10 cellular contexts compared by ENCODE assay signal in the genomic region with DNA sequence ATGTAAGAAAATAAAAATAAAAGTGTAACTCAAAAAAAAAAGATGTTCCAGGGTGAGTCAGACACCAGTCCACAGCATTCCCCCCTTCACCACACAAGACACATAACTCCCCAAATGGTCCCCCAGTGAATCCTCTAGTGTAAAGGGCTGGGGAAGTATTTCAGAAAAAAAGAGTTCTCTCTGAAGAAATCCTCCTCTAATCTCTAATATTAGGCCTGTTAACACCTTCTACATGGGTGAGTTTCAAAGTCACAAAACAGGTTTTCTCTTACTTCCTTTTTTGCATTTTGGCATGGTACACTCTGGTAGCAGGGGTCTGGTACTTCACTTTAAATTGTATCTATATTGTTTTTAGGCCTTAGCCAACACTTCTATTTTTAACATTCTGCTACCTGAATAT. TPM values are rescaled to one million over a fixed set of nuclear protein-coding genes. Genes with fewer than 3 reads are reported as not detected.
A peak's percentile ranks its signal among the peaks of the same experiment; 100 is the strongest.
DNase-seq lines count a peak whose midpoint lies in the region; ATAC-seq, FAIRE-seq and TF ChIP-seq lines count a peak whose summit lies in the region.
"Had no signal": no experiment of that assay in that cellular context is flagged by ENCODE, and none has a peak within 500 bp of the region (broad histone marks: within the 10 kb centered on the region; RNA-seq: fewer than 3 reads in every experiment).

No MANE protein-coding gene starts in this region.

- peaks cover 42% of the 10 kb centered on the region for H3K79me2 ChIP-seq in GM12878 (ENCODE audit: control insufficient read depth, insufficient read depth, low read length)

- H3K27ac ChIP-seq in left ventricle myocardium inferior (replicated peaks) (peak overlapping the region; percentile 64), GM12878 (ENCODE audit: control insufficient read depth, insufficient read depth) (peak overlapping the region; percentile 81), vagina (peak overlapping the region; percentile 24)

- H3K4me1 ChIP-seq in left ventricle myocardium inferior (peaks cover 85% of the 10 kb centered on the region), GM12878 (ENCODE audit: control insufficient read depth, insufficient read depth, low read length) (peaks cover 12% of the 10 kb centered on the region), vagina (peaks cover 74% of the 10 kb centered on the region)

- TF ChIP-seq RAD21 in GM12878 (IDR thresholded peaks at IDR 0.05; ENCODE audit: insufficient read depth, low read depth, low read length): no peak

- DNase-seq in left ventricle myocardium inferior (no peak), cardiac septum (ENCODE audit: low spot score) (no peak), GM12878 (ENCODE audit: low read depth, low spot score) (peak; percentile 51), vagina (ENCODE audit: extremely low spot score in 2 of 2) (no peak), midbrain (lab: John Stamatoyannopoulos, UW) (no peak), NCI-H2029 treated with DMSO at 0.1 percent for 48 hours (lab: John Stamatoyannopoulos, UW) (no peak), HCEC 1CT (no peak)
- DNase-seq: amygdala, NCI-H1105 had no signal

- no TSS peak for BruUV-seq in GM12878 (replicated peaks; lab: Mats Ljungman, UMichigan)

- FAIRE-seq in GM12878 (lab: Jason Lieb, UNC): no peak

- 0 out of 2 replicates have a peak overlapping the region, but pooled peaks have one; percentile 37 for H3K9ac ChIP-seq in GM12878 (ENCODE audit: control insufficient read depth, insufficient read depth, low read length)

- TF ChIP-seq POLR2A in GM12878 (IDR thresholded peaks at IDR 0.05; ENCODE audit: low read depth, low read length): no peak
- no peak for TF ChIP-seq POLR2A in vagina (IDR thresholded peaks at IDR 0.05)

- H3K36me3 ChIP-seq in left ventricle myocardium inferior: no peaks in the 10 kb centered on the region
- H3K36me3 ChIP-seq in GM12878 (ENCODE audit: control insufficient read depth in 2 of 2, insufficient read depth in 2 of 2, low read length in 1 of 2): peaks cover 1 to 13% of the 10 kb centered on the region in 2 experiments
- no peaks in the 10 kb centered on the region for H3K36me3 ChIP-seq in vagina

- no peaks in the 10 kb centered on the region for H3K9me3 ChIP-seq in left ventricle myocardium inferior (replicated peaks)
- no peaks in the 10 kb centered on the region for H3K9me3 ChIP-seq in GM12878 (replicated peaks; ENCODE audit: control insufficient read depth, insufficient read depth, low read length)
- H3K9me3 ChIP-seq in vagina: no peaks in the 10 kb centered on the region

- H3K27me3 ChIP-seq in left ventricle myocardium inferior (ENCODE audit: low read depth) (no peaks in the 10 kb centered on the region), GM12878 (replicated peaks in 1 of 2; ENCODE audit: control insufficient read depth in 2 of 2, insufficient read depth in 2 of 2, low read length in 1 of 2) (no peaks in the 10 kb centered on the region), vagina (no peaks in the 10 kb centered on the region)

- H4K20me1 ChIP-seq in GM12878 (ENCODE audit: control insufficient read depth, insufficient read depth): no peaks in the 10 kb centered on the region

- POLR2A ChIA-PET in GM12878 (lab: Charles Lee): interaction anchor here (0.7 kb wide), 1 partner anchor 194 kb away, joined by 3 read pairs; no protein-coding TSS in a partner anchor

- 0 out of 2 replicates have a peak overlapping the region, but pooled peaks have one; percentile 34 for H3K4me2 ChIP-seq in GM12878 (ENCODE audit: control insufficient read depth, insufficient read depth)

- TF ChIP-seq CTCF in left ventricle myocardium inferior (IDR thresholded peaks at IDR 0.05; ENCODE audit: borderline replicate concordance) (no peak), GM12878 (IDR thresholded peaks at IDR 0.05 in 2 of 3, conservative IDR thresholded peaks at IDR 0.05 in 1 of 3; ENCODE audit: control insufficient read depth in 2 of 3, extremely low read depth in 1 of 3, insufficient read depth in 1 of 3, low read depth in 3 of 3, low read length in 3 of 3) (no peak), vagina (IDR thresholded peaks at IDR 0.05) (no peak)

- peak; percentile 22 to 40; a peak in 1 of 4 replicates for TF ChIP-seq EP300 in GM12878 (IDR thresholded peaks at IDR 0.05; ENCODE audit: borderline replicate concordance in 1 of 2, control insufficient read depth in 1 of 2, low read depth in 2 of 2, low read length in 2 of 2)

- no peak overlapping the region for H2AFZ ChIP-seq in GM12878 (ENCODE audit: control insufficient read depth, low read depth, low read length)

- RAD21 ChIA-PET in GM12878 (lab: Charles Lee; ENCODE audit: unreplicated experiment): interaction anchor here (0.7 to 2.0 kb wide), 4 partner anchors 18 to 26 kb away, joined by 3 to 11 read pairs (median 6); no protein-coding TSS in a partner anchor

- ATAC-seq in HG03064 (IDR thresholded peaks at IDR 0.05; ENCODE audit: low read depth, unreplicated experiment) (peak; percentile 48), GM12878 (peak; percentile 81)

- intact Hi-C loops in left ventricle myocardium inferior (cut with micrococcal nuclease) (no loop called here), cardiac septum (cut with DNase I) (no loop called here), GM12878 (cut with micrococcal nuclease; ENCODE audit: unreplicated experiment) (loop anchor here (2.0 to 5.0 kb wide), 2 partner anchors 28 to 276 kb away; a partner anchor contains a TSS), vagina (cut with DNase I) (no loop called here)

- no peak overlapping the region for H3K4me3 ChIP-seq in left ventricle myocardium inferior
- H3K4me3 ChIP-seq in GM12878: no peak overlapping the region
- H3K4me3 ChIP-seq in vagina: no peak overlapping the region

- CTCF ChIA-PET in GM12878 (lab: Yijun Ruan, JAX): interaction anchor here (0.8 to 1.7 kb wide), 3 partner anchors 12 to 24 kb away, joined by 3 to 5 read pairs (median 4); no protein-coding TSS in a partner anchor

- SMC1A ChIA-PET in GM12878 (lab: Charles Lee; ENCODE audit: uncharacterized antibody, unreplicated experiment): interaction anchor here (1.0 to 2.2 kb wide), 5 partner anchors 11 to 93 kb away, joined by 3 to 6 read pairs (median 3); no protein-coding TSS in a partner anchor

- in situ Hi-C loops in GM12878 (cut with MboI): no loop called here

TF ChIP-seq in GM12878, 131 proteins besides CTCF, POLR2A, EP300 and RAD21 (continues in another document):
- TF ChIP-seq RB1 (IDR thresholded peaks at IDR 0.05; ENCODE audit: borderline replicate concordance) (no peak), MYC (IDR thresholded peaks at IDR 0.05; ENCODE audit: insufficient read depth, insufficient read length, insufficient replicate concordance, low read length, severe bottlenecking) (no peak), NBN (IDR thresholded peaks at IDR 0.05) (no peak), RBBP5 (conservative IDR thresholded peaks at IDR 0.05) (no peak), DPF2 (IDR thresholded peaks at IDR 0.05) (peak; percentile 39; the same call in 1 of the 2 replicates), EZH2 (IDR thresholded peaks at IDR 0.05; ENCODE audit: borderline replicate concordance, control insufficient read depth, low read depth, low read length) (no peak), STAT1 (conservative IDR thresholded peaks at IDR 0.05) (no peak), SIN3A (IDR thresholded peaks at IDR 0.05; ENCODE audit: low read depth, low read length) (no peak)
- TF ChIP-seq, protein P1, sequence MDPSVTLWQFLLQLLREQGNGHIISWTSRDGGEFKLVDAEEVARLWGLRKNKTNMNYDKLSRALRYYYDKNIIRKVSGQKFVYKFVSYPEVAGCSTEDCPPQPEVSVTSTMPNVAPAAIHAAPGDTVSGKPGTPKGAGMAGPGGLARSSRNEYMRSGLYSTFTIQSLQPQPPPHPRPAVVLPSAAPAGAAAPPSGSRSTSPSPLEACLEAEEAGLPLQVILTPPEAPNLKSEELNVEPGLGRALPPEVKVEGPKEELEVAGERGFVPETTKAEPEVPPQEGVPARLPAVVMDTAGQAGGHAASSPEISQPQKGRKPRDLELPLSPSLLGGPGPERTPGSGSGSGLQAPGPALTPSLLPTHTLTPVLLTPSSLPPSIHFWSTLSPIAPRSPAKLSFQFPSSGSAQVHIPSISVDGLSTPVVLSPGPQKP (IDR thresholded peaks at IDR 0.05; ENCODE audit: low read depth, low read length): no peak
- TF ChIP-seq, protein P2, sequence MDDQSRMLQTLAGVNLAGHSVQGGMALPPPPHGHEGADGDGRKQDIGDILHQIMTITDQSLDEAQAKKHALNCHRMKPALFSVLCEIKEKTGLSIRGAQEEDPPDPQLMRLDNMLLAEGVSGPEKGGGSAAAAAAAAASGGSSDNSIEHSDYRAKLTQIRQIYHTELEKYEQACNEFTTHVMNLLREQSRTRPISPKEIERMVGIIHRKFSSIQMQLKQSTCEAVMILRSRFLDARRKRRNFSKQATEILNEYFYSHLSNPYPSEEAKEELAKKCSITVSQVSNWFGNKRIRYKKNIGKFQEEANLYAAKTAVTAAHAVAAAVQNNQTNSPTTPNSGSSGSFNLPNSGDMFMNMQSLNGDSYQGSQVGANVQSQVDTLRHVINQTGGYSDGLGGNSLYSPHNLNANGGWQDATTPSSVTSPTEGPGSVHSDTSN (IDR thresholded peaks at IDR 0.05; ENCODE audit: insufficient replicate concordance, low read depth, low read length): no peak

RNA-seq across cellular contexts. Expression of a gene that starts 28.2 kb away (rescaled TPM):
- total RNA-seq in left ventricle myocardium inferior (18.0 TPM), cardiac septum (25.4 TPM), GM12878 (2014; rRNA removed) (46.6 and 54.6 TPM in 2 replicates), GM12878 (2014; rRNA removed; fragmentation: Illumina TruSeq; extraction: Trizol) (29.7 and 29.9 TPM in 2 replicates), GM12878 (2021) (49.2 and 50.9 TPM in 2 replicates), vagina (67.8 TPM)
- total RNA-seq in GM12878 (2013; cell fraction: nucleolus; rRNA removed): 94.8 and 97.9 TPM in 2 replicates
- polyA plus RNA-seq in GM12878 (2011; ENCODE audit: low read depth): 16.6 TPM
- polyA plus RNA-seq in GM12878 (2011; rRNA removed) (56.1 and 64.4 TPM in 2 replicates), GM12878 (2014; fragmentation: Illumina TruSeq; extraction: Trizol) (58.1 and 75.0 TPM in 2 replicates), GM12878 (2014; fragmentation: Nextera tagmentation; extraction: Ambion mirVana) (10 to 100 TPM; 18.6 to 25.2 TPM), GM12878 (2014; rRNA removed) (46.4 and 51.0 TPM in 2 replicates), GM12878 (2016; fragmentation: Nextera tagmentation; extraction: Ambion mirVana) (10 to 100 TPM in 1 of 2 experiments, 1 to 10 TPM in 1; 9.7 to 11.5 TPM)
- 22.2 and 34.5 TPM in 2 replicates for polyA plus RNA-seq in GM12878 (2011; cell fraction: cytosol; rRNA removed)
- polyA plus RNA-seq in GM12878 (2011; cell fraction: nucleus; rRNA removed): 47.3 and 49.5 TPM in 2 replicates
- polyA plus RNA-seq in GM12878 (2012): 20.8 and 36.3 TPM in 2 replicates
- polyA minus RNA-seq in GM12878 (2011; rRNA and poly(A)+ RNA removed): 47.9 and 53.5 TPM in 2 replicates
- polyA minus RNA-seq in GM12878 (2011; cell fraction: cytosol; rRNA and poly(A)+ RNA removed): 17.3 and 17.9 TPM in 2 replicates
- polyA minus RNA-seq in GM12878 (2011; cell fraction: nucleus; rRNA and poly(A)+ RNA removed): 24.9 and 30.2 TPM in 2 replicates

Comparison
In these comparisons a context has a peak if more than half of its experiments do, and no peak if none do; other contexts are left out.
1. H3K27ac ChIP-seq: peak in every context shown above with its lines; median percentile 81 in GM12878; 64 in left ventricle myocardium inferior; 24 in vagina.